18 cellular contexts compared by ENCODE assay signal in genomic region chr2:5766621-5767020, GRCh38.
"Had no signal": no experiment of that assay in that cellular context is flagged by ENCODE, and none has a peak within 500 bp of the region (broad histone marks: within the 10 kb centered on the region; RNA-seq: fewer than 3 reads in every experiment).

No MANE protein-coding gene starts in this region.

- H3K9me3 Mint-ChIP-seq: activated T-helper 2 cell treated with anti-CD3 and anti-CD28 coated beads, Interferon-gamma antibody, Interleukin-2, Interleukin-4, amounts not matched to agents 10 μg/mL and 5 μg/mL and 100 μg/mL, durations not matched to agents 14 hours and 24 hours and 36 hours had no signal

- H3K36me3 Mint-ChIP-seq: naive thymus-derived CD4-positive, alpha-beta T cell had no signal

- H3K4me3 Mint-ChIP-seq: naive thymus-derived CD4-positive, alpha-beta T cell had no signal

- H3K27ac Mint-ChIP-seq: activated T-helper 2 cell treated with anti-CD3 and anti-CD28 coated beads, Interferon-gamma antibody, Interleukin-2, Interleukin-4, amounts not matched to agents 10 μg/mL and 5 μg/mL and 100 μg/mL, durations not matched to agents 14 hours and 24 hours and 36 hours; naive thymus-derived CD4-positive, alpha-beta T cell had no signal

- H3K4me3 ChIP-seq: breast epithelium, left lung, mucosa of descending colon, prostate gland, spleen, stomach, thoracic aorta had no signal

- ATAC-seq: left lung; mucosa of descending colon; naive thymus-derived CD4-positive, alpha-beta T cell; right cardiac atrium had no signal

- H3K27ac ChIP-seq: breast epithelium, epithelial cell of prostate, left lung, prostate gland, spleen, stomach, thoracic aorta had no signal

- H3K27me3 ChIP-seq: breast epithelium, left lung had no signal

- H3K4me1 ChIP-seq: breast epithelium, left lung, prostate gland, spleen, stomach had no signal

- H3K36me3 ChIP-seq: breast epithelium, left lung, prostate gland, spleen, stomach, thoracic aorta had no signal

- DNase-seq: activated CD4-positive, CD25-positive, alpha-beta regulatory T cell; activated naive CD4-positive, alpha-beta T cell treated with anti-CD3 and anti-CD28 coated beads, Interleukin-2, amount 50 U/mL, for 16 hours; activated T-cell treated with anti-CD3 and anti-CD28 coated beads for 4 hours; cerebellar nuclear complex; islet precursor cell; left lung; mammary epithelial cell; mucosa of descending colon; naive thymus-derived CD4-positive, alpha-beta T cell; right cardiac atrium; spleen; stomach; T-helper 2 cell had no signal
